8 cellular contexts compared by ENCODE assay signal in genomic region chr10:71486465-71487114, GRCh38.
A peak's percentile ranks its signal among the peaks of the same experiment; 100 is the strongest.
DNase-seq lines count a peak whose midpoint lies in the region; ATAC-seq and TF ChIP-seq lines count a peak whose summit lies in the region.

No MANE protein-coding gene starts in this region.

- DNase-seq in LHCN-M2 (ENCODE audit: low read depth) (peak; percentile 25), fibroblast of pulmonary artery (ENCODE audit: low read depth) (peak; percentile 47), pulmonary artery endothelial cell (ENCODE audit: low read depth, low spot score) (peak; percentile 7)
- DNase-seq in activated CD4-positive, alpha-beta T cell treated with anti-CD3 and anti-CD28 coated beads for 48 hours = peak; percentile 76
- no peak for DNase-seq in effector CD4-positive, alpha-beta T cell

- no peak overlapping the region for H3K4me3 ChIP-seq in DOHH2 (ENCODE audit: low read length)
- H3K4me3 ChIP-seq in fibroblast of pulmonary artery (replicated peaks; ENCODE audit: low read depth, low read length) = no peak overlapping the region

- H4K20me1 ChIP-seq in DOHH2 (ENCODE audit: control insufficient read depth, insufficient read depth, low read depth, low read length) = no peaks in the 10 kb centered on the region

- H3K4me2 ChIP-seq in DOHH2 (ENCODE audit: low read length) = no peak overlapping the region

- H3K79me2 ChIP-seq in DOHH2 (ENCODE audit: control insufficient read depth, low read length) = no peaks in the 10 kb centered on the region

- no peak for ATAC-seq in GM21447 (IDR thresholded peaks at IDR 0.05; ENCODE audit: unreplicated experiment)
- ATAC-seq in HG03354 (IDR thresholded peaks at IDR 0.05; ENCODE audit: poor library complexity, severe bottlenecking, unreplicated experiment) = no peak

- H3K27ac ChIP-seq in DOHH2 (ENCODE audit: low read depth, low read length) = no peak overlapping the region

- no peaks in the 10 kb centered on the region for H3K36me3 ChIP-seq in DOHH2 (ENCODE audit: control insufficient read depth, low read length)

- H3F3A ChIP-seq in DOHH2 (ENCODE audit: control insufficient read depth, insufficient read depth) = no peaks in the 10 kb centered on the region

- H3K4me1 ChIP-seq in DOHH2 (ENCODE audit: control insufficient read depth, low read length) = no peaks in the 10 kb centered on the region

- H3K27me3 ChIP-seq in DOHH2 (ENCODE audit: control insufficient read depth, low read length) = no peaks in the 10 kb centered on the region

- TF ChIP-seq CTCF in DOHH2 (IDR thresholded peaks at IDR 0.05; ENCODE audit: low read depth, low read length, poor library complexity, severe bottlenecking) (peak; percentile 85), fibroblast of pulmonary artery (IDR thresholded peaks at IDR 0.05; ENCODE audit: low read length, missing control alignments) (peak; percentile 75)

- no peaks in the 10 kb centered on the region for H3K9me3 ChIP-seq in DOHH2 (ENCODE audit: control insufficient read depth, insufficient read depth, low read length)

- H3K9me2 ChIP-seq in DOHH2 (replicated peaks; ENCODE audit: control insufficient read depth, low read length) = no peaks in the 10 kb centered on the region
